In the genomic region with DNA sequence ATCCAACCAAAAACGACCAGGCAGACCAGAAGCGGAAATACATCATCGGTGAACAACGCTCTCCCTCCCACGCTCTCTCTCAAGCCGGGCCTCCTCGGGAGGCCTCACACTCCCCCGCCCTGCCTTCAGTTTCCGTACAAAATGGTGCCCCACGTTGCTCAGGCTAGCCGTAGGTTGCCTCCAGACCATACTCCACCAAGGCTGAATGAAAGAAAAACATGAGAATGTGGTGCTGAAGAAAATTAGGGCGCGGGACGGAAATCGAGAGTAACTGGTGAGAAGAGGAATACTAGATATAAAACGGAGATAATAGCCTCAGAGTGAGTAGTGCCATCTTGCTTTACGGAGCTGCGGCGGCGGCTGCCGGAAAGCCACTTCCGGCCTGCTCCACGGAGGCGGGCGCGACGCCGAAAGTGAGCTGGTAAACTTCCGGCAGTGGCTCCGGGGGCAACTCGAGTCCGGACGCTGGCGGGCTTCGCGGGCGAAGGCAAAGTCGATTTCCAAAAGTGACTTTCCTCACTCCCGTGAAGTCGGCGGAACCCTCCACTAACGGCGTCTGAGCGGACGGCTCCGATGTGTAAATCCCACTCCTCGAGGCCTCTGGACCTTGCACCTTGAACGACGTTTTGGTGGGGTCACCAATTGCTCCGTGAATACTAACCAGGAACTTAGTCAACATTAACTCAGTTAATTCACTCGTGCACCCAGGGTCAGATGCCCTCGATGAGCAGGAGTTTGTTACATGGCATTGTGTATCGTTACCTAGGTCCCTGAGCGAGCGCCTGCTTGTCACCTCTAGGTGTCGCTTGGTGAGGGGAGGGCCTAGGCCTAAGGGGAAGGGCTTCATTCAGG, we compare ENCODE assay signal across 1 cellular context.
A peak's percentile ranks its signal among the peaks of the same experiment; 100 is the strongest.
TF ChIP-seq lines count a peak whose summit lies in the region.

SH3BP5L (minus strand) TSS at position 7 of the 852 bp plus-strand sequence. CDS start 980 bp downstream, outside the sequence.

TF ChIP-seq in K562, 482 proteins besides CTCF, POLR2A, EP300 and RAD21 (continued from another document and continues in another):
- peak; percentile 97 for TF ChIP-seq ZBTB40 (IDR thresholded peaks at IDR 0.05)
- peak; percentile 32; the same call in 1 of the 2 replicates for TF ChIP-seq ZBTB40 (CRISPR knock-in tag; IDR thresholded peaks at IDR 0.05)
- TF ChIP-seq ZFPM2 (CRISPR knock-in tag; IDR thresholded peaks at IDR 0.05): no peak
- TF ChIP-seq, protein P1, sequence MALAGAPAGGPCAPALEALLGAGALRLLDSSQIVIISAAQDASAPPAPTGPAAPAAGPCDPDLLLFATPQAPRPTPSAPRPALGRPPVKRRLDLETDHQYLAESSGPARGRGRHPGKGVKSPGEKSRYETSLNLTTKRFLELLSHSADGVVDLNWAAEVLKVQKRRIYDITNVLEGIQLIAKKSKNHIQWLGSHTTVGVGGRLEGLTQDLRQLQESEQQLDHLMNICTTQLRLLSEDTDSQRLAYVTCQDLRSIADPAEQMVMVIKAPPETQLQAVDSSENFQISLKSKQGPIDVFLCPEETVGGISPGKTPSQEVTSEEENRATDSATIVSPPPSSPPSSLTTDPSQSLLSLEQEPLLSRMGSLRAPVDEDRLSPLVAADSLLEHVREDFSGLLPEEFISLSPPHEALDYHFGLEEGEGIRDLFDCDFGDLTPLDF (CRISPR knock-in tag; IDR thresholded peaks at IDR 0.05): peak; percentile 81; the same call in 1 of the 2 replicates
- 0 out of 2 replicates have a peak, but pooled peaks have one; percentile 53 for TF ChIP-seq SOX6 (IDR thresholded peaks at IDR 0.05)
- no peak for TF ChIP-seq SMARCB1 (IDR thresholded peaks at IDR 0.05; ENCODE audit: insufficient read length, low read depth)
- no peak for TF ChIP-seq GTF3C2 (IDR thresholded peaks at IDR 0.05; ENCODE audit: borderline replicate concordance, extremely low read depth, insufficient read length)
- TF ChIP-seq E4F1 (CRISPR knock-in tag; IDR thresholded peaks at IDR 0.05; ENCODE audit: borderline replicate concordance): peak; percentile 96
- TF ChIP-seq ZBTB34 (CRISPR knock-in tag; IDR thresholded peaks at IDR 0.05): no peak
- TF ChIP-seq FUS (optimal IDR thresholded peaks at IDR 0.05; ENCODE audit: low read depth, low read length): no peak
- peak; percentile 90 for TF ChIP-seq CREM (IDR thresholded peaks at IDR 0.05; ENCODE audit: low read depth)
- TF ChIP-seq HMG20A (CRISPR knock-in tag; conservative IDR thresholded peaks at IDR 0.05): no peak
- TF ChIP-seq, protein P2, sequence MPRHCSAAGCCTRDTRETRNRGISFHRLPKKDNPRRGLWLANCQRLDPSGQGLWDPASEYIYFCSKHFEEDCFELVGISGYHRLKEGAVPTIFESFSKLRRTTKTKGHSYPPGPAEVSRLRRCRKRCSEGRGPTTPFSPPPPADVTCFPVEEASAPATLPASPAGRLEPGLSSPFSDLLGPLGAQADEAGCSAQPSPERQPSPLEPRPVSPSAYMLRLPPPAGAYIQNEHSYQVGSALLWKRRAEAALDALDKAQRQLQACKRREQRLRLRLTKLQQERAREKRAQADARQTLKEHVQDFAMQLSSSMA (CRISPR knock-in tag; IDR thresholded peaks at IDR 0.05): no peak
- TF ChIP-seq ZBTB1 (CRISPR knock-in tag; IDR thresholded peaks at IDR 0.05; ENCODE audit: borderline replicate concordance, low read depth): no peak
- TF ChIP-seq ZBTB49 (CRISPR knock-in tag; IDR thresholded peaks at IDR 0.05; ENCODE audit: borderline replicate concordance): no peak
- TF ChIP-seq THAP12 (CRISPR knock-in tag; IDR thresholded peaks at IDR 0.05): no peak; the same call in 1 of the 2 replicates
- peak; percentile 69 to 90 for TF ChIP-seq MAZ (CRISPR knock-in tag; conservative IDR thresholded peaks at IDR 0.05 in 1 of 2, IDR thresholded peaks at IDR 0.05 in 1 of 2)
- TF ChIP-seq CBX2 (IDR thresholded peaks at IDR 0.05; ENCODE audit: insufficient read depth, low read length, poor library complexity, severe bottlenecking): no peak
- TF ChIP-seq TFAM (CRISPR knock-in tag; conservative IDR thresholded peaks at IDR 0.05): no peak
